11 cellular contexts compared by ENCODE assay signal in the genomic region with DNA sequence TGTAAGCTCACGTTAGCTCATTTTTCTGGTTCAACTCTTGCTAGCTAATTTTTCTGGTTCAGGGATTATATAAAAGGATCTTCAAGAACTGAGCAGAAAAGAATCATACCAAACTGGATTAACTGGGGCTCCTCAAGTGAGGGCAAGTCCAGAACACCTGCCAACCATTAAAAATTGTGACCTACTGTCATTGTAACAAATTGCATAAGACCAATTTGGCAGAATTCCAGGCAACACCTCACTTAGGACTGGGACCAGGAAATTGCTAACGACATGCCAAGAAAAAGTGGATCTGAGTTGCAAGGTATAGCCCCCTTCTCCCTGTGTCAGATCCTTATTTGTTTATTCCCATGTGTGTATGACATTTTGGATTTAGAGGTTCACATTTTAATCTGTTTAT.
A peak's percentile ranks its signal among the peaks of the same experiment; 100 is the strongest.
DNase-seq lines count a peak whose midpoint lies in the region; ATAC-seq, FAIRE-seq and TF ChIP-seq lines count a peak whose summit lies in the region.
"Had no signal": no experiment of that assay in that cellular context is flagged by ENCODE, and none has a peak within 500 bp of the region (broad histone marks: within the 10 kb centered on the region; RNA-seq: fewer than 3 reads in every experiment).

No MANE protein-coding gene starts in this region.

- TF ChIP-seq POLR2A in stomach (IDR thresholded peaks at IDR 0.05) (no peak), GM12891 (IDR thresholded peaks at IDR 0.05; ENCODE audit: low read depth, low read length) (no peak)

- no peaks in the 10 kb centered on the region for H3K27me3 Mint-ChIP-seq in astrocyte (ENCODE audit: low read depth, unreplicated experiment)

- H3K4me3 ChIP-seq in astrocyte (ENCODE audit: insufficient read depth, low read depth, low read length) (no peak overlapping the region), left lung (no peak overlapping the region), stomach (no peak overlapping the region)

- peaks cover 7% of the 10 kb centered on the region for H3K4me1 ChIP-seq in astrocyte (ENCODE audit: insufficient read depth, low read length)
- H3K4me1 ChIP-seq in left lung = peaks cover 3 to 21% of the 10 kb centered on the region in 2 donors
- peaks cover 6 to 15% (median 9%) of the 10 kb centered on the region in 4 donors for H3K4me1 ChIP-seq in stomach

- H3K36me3 ChIP-seq in astrocyte (ENCODE audit: insufficient read depth, low read length) (no peaks in the 10 kb centered on the region), left lung (no peaks in the 10 kb centered on the region), stomach (no peaks in the 10 kb centered on the region)

- H3K4me3 Mint-ChIP-seq in astrocyte (ENCODE audit: unreplicated experiment) = no peak overlapping the region

- H3K27ac ChIP-seq in astrocyte (ENCODE audit: low read depth, low read length) (no peak overlapping the region), left lung (no peak overlapping the region), stomach (no peak overlapping the region)

- no peaks in the 10 kb centered on the region for H4K20me1 ChIP-seq in astrocyte (ENCODE audit: insufficient read depth, low read length)

- 42 to 62% (median 45%) methylated on average over 2 of the region's 2 CpGs for WGBS in stomach, 5 donors

- TF ChIP-seq EP300 in stomach (IDR thresholded peaks at IDR 0.05) = no peak

- no peak overlapping the region for H2AFZ ChIP-seq in astrocyte (ENCODE audit: low read depth, low read length)

- FAIRE-seq in astrocyte (lab: Jason Lieb, UNC) (no peak), GM12891 (lab: Jason Lieb, UNC) (no peak)

- no peaks in the 10 kb centered on the region for H3K79me2 ChIP-seq in astrocyte (ENCODE audit: insufficient read depth, low read length)

- H3K27me3 ChIP-seq in astrocyte (ENCODE audit: insufficient read depth, low read length) (no peaks in the 10 kb centered on the region), left lung (no peaks in the 10 kb centered on the region), stomach (peaks cover 0 to 5% (median 0%) of the 10 kb centered on the region in 3 donors)

- ATAC-seq in left lung (peak; percentile 44), GM21423 (IDR thresholded peaks at IDR 0.05; ENCODE audit: unreplicated experiment) (no peak)

- peak; percentile 41 for DNase-seq in DMS153 treated with DMSO at 0.1 percent for 48 hours (lab: John Stamatoyannopoulos, UW; ENCODE audit: unreplicated experiment)
- peak; percentile 36 for DNase-seq in NCI-H2029 treated with DMSO at 0.1 percent for 48 hours (lab: John Stamatoyannopoulos, UW)
- no peak for DNase-seq in astrocyte (ENCODE audit: low read depth)
- no peak for DNase-seq in left lung
- DNase-seq in stomach = no peak
- DNase-seq in NCI-H1694 treated with DMSO at 0.1 percent for 48 hours (lab: John Stamatoyannopoulos, UW) = no peak
- DNase-seq in GM12891 (ENCODE audit: insufficient read length, low spot score) = no peak
- DNase-seq: CD4-positive, alpha-beta memory T cell; NCI-H526 had no signal

- TF ChIP-seq CTCF in astrocyte (IDR thresholded peaks at IDR 0.05; ENCODE audit: insufficient read depth, low read depth, low read length) (no peak), left lung (IDR thresholded peaks at IDR 0.05) (no peak), stomach (IDR thresholded peaks at IDR 0.05) (no peak)

- H3K9me3 Mint-ChIP-seq in astrocyte (ENCODE audit: unreplicated experiment) = peaks cover 2% of the 10 kb centered on the region

- H3K36me3 Mint-ChIP-seq in astrocyte (ENCODE audit: low read depth, unreplicated experiment) = no peaks in the 10 kb centered on the region
- H3K36me3 Mint-ChIP-seq: CD4-positive, alpha-beta memory T cell had no signal

- no peak overlapping the region for H3K27ac Mint-ChIP-seq in astrocyte (ENCODE audit: unreplicated experiment)
- H3K27ac Mint-ChIP-seq: IgD-negative memory B cell had no signal

- H3K9me3 ChIP-seq in astrocyte (ENCODE audit: insufficient read depth, low read depth, low read length) = no peaks in the 10 kb centered on the region
- H3K9me3 ChIP-seq in left lung = no peaks in the 10 kb centered on the region
- H3K9me3 ChIP-seq in stomach = no peaks in the 10 kb centered on the region

- H3K9ac ChIP-seq in astrocyte (ENCODE audit: low read length) = no peak overlapping the region

- peak overlapping the region; percentile 2 for H3K4me2 ChIP-seq in astrocyte (ENCODE audit: low read length)

- intact Hi-C loops in left lung (cut with DNase I) (no loop called here), stomach (cut with DNase I; ENCODE audit: low total_unique reads) (no loop called here)

- H3K4me1 Mint-ChIP-seq in astrocyte (ENCODE audit: low read depth, unreplicated experiment) = peaks cover 12% of the 10 kb centered on the region

TF ChIP-seq in GM12891, 5 proteins besides CTCF, POLR2A, EP300 and RAD21:
- TF ChIP-seq PAX5 (IDR thresholded peaks at IDR 0.05; ENCODE audit: insufficient read depth, low read length, severe bottlenecking) (no peak), SPI1 (IDR thresholded peaks at IDR 0.05; ENCODE audit: low read depth, low read length) (no peak), POU2F2 (IDR thresholded peaks at IDR 0.05; ENCODE audit: low read depth, low read length) (no peak), TAF1 (IDR thresholded peaks at IDR 0.05; ENCODE audit: low read depth, low read length) (no peak), POLR2AphosphoS5 (IDR thresholded peaks at IDR 0.05; ENCODE audit: low read depth, low read length) (no peak)
TF ChIP-seq in GM12891: peak in this region for 0.

Comparison
In these comparisons a context has a peak if more than half of its experiments do, and no peak if none do; other contexts are left out.
1. DNase-seq: peak in DMS153 treated with DMSO at 0.1 percent for 48 hours (single experiment) and NCI-H2029 treated with DMSO at 0.1 percent for 48 hours (single experiment); none in astrocyte (single experiment), left lung (0 of 2), stomach (single experiment), NCI-H1694 treated with DMSO at 0.1 percent for 48 hours (single experiment) and GM12891 (single experiment).